Comparison of ENCODE assay signal across 10 cellular contexts in genomic region chr12:57389033-57389432, GRCh38. TPM values are rescaled to one million over a fixed set of nuclear protein-coding genes. Genes with fewer than 3 reads are reported as not detected.
DNase-seq lines count a peak whose midpoint lies in the region; ATAC-seq, FAIRE-seq and TF ChIP-seq lines count a peak whose summit lies in the region.
"Had no signal": no experiment of that assay in that cellular context is flagged by ENCODE, and none has a peak within 500 bp of the region (broad histone marks: within the 10 kb centered on the region; RNA-seq: fewer than 3 reads in every experiment).

No MANE protein-coding gene starts in this region.

- no peaks in the 10 kb centered on the region for H3K9me1 ChIP-seq in K562 (ENCODE audit: control insufficient read depth, insufficient read depth, low read length)

- TF ChIP-seq EP300 in K562 (IDR thresholded peaks at IDR 0.05; ENCODE audit: low read length) = no peak
- TF ChIP-seq EP300 in suprapubic skin (IDR thresholded peaks at IDR 0.05) = no peak

- H3K9ac ChIP-seq in K562 (ENCODE audit: insufficient read depth in 1 of 2, low read depth in 2 of 2, low read length in 2 of 2) (no peak overlapping the region), kidney (ENCODE audit: low read length in 2 of 2) (no peak overlapping the region)

- CTCF ChIA-PET in K562 (lab: Yijun Ruan, JAX; ENCODE audit: low intra/inter-chr PET ratio) = interaction anchor here (0.5 kb wide), 1 partner anchor 618 kb away, joined by 3 read pairs; no protein-coding TSS in a partner anchor

- POLR2A ChIA-PET in K562 (lab: Yijun Ruan, JAX) = interaction anchor here (0.5 to 1.7 kb wide), 4 partner anchors 10 to 159 kb away, joined by 3 to 6 read pairs (median 3); no protein-coding TSS in a partner anchor

- no peaks in the 10 kb centered on the region for H4K20me1 ChIP-seq in K562 (replicated peaks; ENCODE audit: control insufficient read depth, insufficient read depth, low read length)

- no peak for TF ChIP-seq POLR2A in K562 (conservative IDR thresholded peaks at IDR 0.05)
- no peak for TF ChIP-seq POLR2A in suprapubic skin (IDR thresholded peaks at IDR 0.05)

- no peak; the same call in 2 of the 3 replicates for ATAC-seq in K562
- no peak for ATAC-seq in activated naive CD4-positive, alpha-beta T cell treated with anti-CD3 and anti-CD28 coated beads, Interleukin-2, amount 50 U/mL, for 72 hours
- ATAC-seq: sciatic nerve had no signal

- FAIRE-seq in K562 (lab: Jason Lieb, UNC) (no peak), kidney (lab: Jason Lieb, UNC) (no peak)

- no peak overlapping the region for H2AFZ ChIP-seq in K562 (ENCODE audit: low read depth, low read length)

- H3K9me3 Mint-ChIP-seq in activated naive CD4-positive, alpha-beta T cell treated with anti-CD3 and anti-CD28 coated beads, Interleukin-2, amount 50 U/mL, for 72 hours = no peaks in the 10 kb centered on the region
- H3K9me3 Mint-ChIP-seq: memory B cell had no signal

- H3K27me3 ChIP-seq in K562 (ENCODE audit: control insufficient read depth in 2 of 2, insufficient read depth in 2 of 2, low read length in 2 of 2) = no peaks in the 10 kb centered on the region
- no peaks in the 10 kb centered on the region for H3K27me3 ChIP-seq in suprapubic skin

- in situ Hi-C loops in K562 (cut with MboI) = no loop called here

- BruUV-seq in K562 (replicated peaks; lab: Mats Ljungman, UMichigan) = no TSS peak

- no peak overlapping the region for H3K4me3 ChIP-seq in AG10803 (ENCODE audit: low read length)
- H3K4me3 ChIP-seq in K562 = no peak overlapping the region
- no peak overlapping the region for H3K4me3 ChIP-seq in suprapubic skin
- H3K4me3 ChIP-seq in kidney (ENCODE audit: low read length in 2 of 2) = no peak overlapping the region

- H3K4me2 ChIP-seq in K562 (ENCODE audit: insufficient read depth, low read length) = no peak overlapping the region

- peaks cover 6% of the 10 kb centered on the region; the same call in 1 of the 3 replicates for H3K36me3 ChIP-seq in K562 (ENCODE audit: control insufficient read depth, insufficient read depth, low read length)
- peaks cover 26% of the 10 kb centered on the region for H3K36me3 ChIP-seq in suprapubic skin
- no peaks in the 10 kb centered on the region for H3K36me3 ChIP-seq in kidney (ENCODE audit: control insufficient read depth in 1 of 2, insufficient read depth in 2 of 2, low read length in 2 of 2)

- peaks cover 0 to 13% of the 10 kb centered on the region in 2 donors for H3K36me3 Mint-ChIP-seq in activated naive CD4-positive, alpha-beta T cell treated with anti-CD3 and anti-CD28 coated beads, Interleukin-2, amount 50 U/mL, for 72 hours

- H3K4me1 ChIP-seq in K562 (replicated peaks in 1 of 2; ENCODE audit: control insufficient read depth in 2 of 2, insufficient read depth in 2 of 2, low read length in 2 of 2) (peaks cover 0 to 9% of the 10 kb centered on the region in 2 experiments; a peak in 2 of 5 replicates), suprapubic skin (no peaks in the 10 kb centered on the region), kidney (ENCODE audit: control insufficient read depth in 1 of 2, insufficient read depth in 1 of 2, low read depth in 1 of 2, low read length in 2 of 2) (peaks cover 0 to 6% of the 10 kb centered on the region in 2 donors)

- H3K9me3 ChIP-seq in K562 (replicated peaks; ENCODE audit: control insufficient read depth, insufficient read depth, low read depth, low read length) (no peaks in the 10 kb centered on the region), suprapubic skin (no peaks in the 10 kb centered on the region), kidney (ENCODE audit: control insufficient read depth in 1 of 2, low read length in 2 of 2) (no peaks in the 10 kb centered on the region)

- TF ChIP-seq RAD21 in K562 (CRISPR knock-in tag; conservative IDR thresholded peaks at IDR 0.05 in 1 of 2, IDR thresholded peaks at IDR 0.05 in 1 of 2) = no peak

- no peak overlapping the region for H3K27ac Mint-ChIP-seq in activated naive CD4-positive, alpha-beta T cell treated with anti-CD3 and anti-CD28 coated beads, Interleukin-2, amount 50 U/mL, for 72 hours
- H3K27ac Mint-ChIP-seq: memory B cell had no signal

- 29% methylated on average over 3 of the region's 3 CpGs for WGBS in K562 (ENCODE audit: insufficient coverage, low coverage, missing lambda C conversion rate)
- 37% methylated on average over 3 of the region's 3 CpGs for WGBS in suprapubic skin

- H3K79me2 ChIP-seq in K562 (ENCODE audit: control insufficient read depth, insufficient read depth, low read length) = no peaks in the 10 kb centered on the region

- H3K27ac ChIP-seq in K562 (ENCODE audit: extremely low read depth, low read depth, low read length) (no peak overlapping the region), suprapubic skin (no peak overlapping the region), kidney (ENCODE audit: low read depth in 2 of 2, low read length in 2 of 2) (no peak overlapping the region)

- DNase-seq in AG10803 (ENCODE audit: low read depth) = peak; percentile 76
- DNase-seq in HT1080 (ENCODE audit: low read depth) = peak; percentile 95
- no peak for DNase-seq in K562 (ENCODE audit: extremely low read depth in 1 of 4, low spot score in 3 of 4)
- DNase-seq in lung microvascular endothelial cell (ENCODE audit: low read depth in 2 of 2) = peak; percentile 27 to 87
- DNase-seq in activated naive CD4-positive, alpha-beta T cell treated with anti-CD3 and anti-CD28 coated beads, Interleukin-2, amount 50 U/mL, for 72 hours (ENCODE audit: low spot score in 2 of 2) = no peak
- DNase-seq in NCI-H774 (lab: John Stamatoyannopoulos, UW) = no peak
- no peak for DNase-seq in suprapubic skin (ENCODE audit: low spot score in 2 of 2)
- DNase-seq in kidney = no peak

- TF ChIP-seq CTCF in AG10803 (conservative IDR thresholded peaks at IDR 0.05; ENCODE audit: low read length) (no peak), K562 (IDR thresholded peaks at IDR 0.05 in 2 of 3, conservative IDR thresholded peaks at IDR 0.05 in 1 of 3; ENCODE audit: insufficient read depth in 2 of 3, low read depth in 1 of 3, low read length in 3 of 3) (no peak), suprapubic skin (IDR thresholded peaks at IDR 0.05) (no peak), kidney (IDR thresholded peaks at IDR 0.05; ENCODE audit: borderline replicate concordance, extremely low read depth, insufficient read depth) (no peak)

- intact Hi-C loops in K562 (cut with micrococcal nuclease) (no loop called here), kidney (cut with DNase I) (no loop called here)

RNA-seq across cellular contexts. Expression of gene R3HDM2, which starts 41.8 kb away (rescaled TPM):
- 7.4 and 13.0 TPM in 2 replicates for total RNA-seq in HT1080 (2014; rRNA removed; shearing (Covaris generic))
- 23.2 and 30.4 TPM in 2 replicates for polyA plus RNA-seq in HT1080 (2015; cell fraction: cytosol; rRNA removed)
- 37.5 and 37.7 TPM in 2 replicates for polyA plus RNA-seq in HT1080 (2015; cell fraction: nucleus; rRNA removed)
- 41.6 and 89.7 TPM in 2 replicates for total RNA-seq in K562 (2011; cell fraction: chromatin; rRNA removed; ENCODE audit: low replicate concordance)
- 12.8 and 16.2 TPM in 2 replicates for total RNA-seq in K562 (2011; cell fraction: nucleolus; rRNA removed)
- 23.0 and 33.7 TPM in 2 replicates for total RNA-seq in K562 (2011; cell fraction: nucleoplasm; rRNA removed)
- total RNA-seq in K562 (2014; rRNA removed) (5.0 and 6.7 TPM in 2 replicates), K562 (2014; rRNA removed; fragmentation: Illumina TruSeq; extraction: Trizol) (9.0 and 10.5 TPM in 2 replicates), K562 (2015; rRNA removed; fragmentation: Illumina TruSeq; extraction: Trizol) (6.4 and 9.2 TPM in 2 replicates), K562 (2021) (15.5 and 18.8 TPM in 2 replicates), lung microvascular endothelial cell (3.5 and 5.6 TPM in 2 replicates), suprapubic skin (10 to 100 TPM; 43.4 to 97.6 (median 65.1) TPM), kidney (67.3 TPM)
- polyA plus RNA-seq in K562 (2011; rRNA removed) (11.2 and 22.0 TPM in 2 replicates), K562 (2014; fragmentation: Illumina TruSeq; extraction: Trizol) (15.0 and 15.9 TPM in 2 replicates), K562 (2014; fragmentation: Nextera tagmentation; extraction: Ambion mirVana) (1 to 10 TPM; 3.3 to 3.7 TPM), K562 (2014; rRNA removed) (10.6 and 11.0 TPM in 2 replicates), kidney (ENCODE audit: insufficient read depth, low read depth, low replicate concordance) (16.5 TPM)
- polyA plus RNA-seq in K562 (2011; cell fraction: cytosol; rRNA removed) = 14.6 and 17.9 TPM in 2 replicates
- 36.7 and 46.9 TPM in 2 replicates for polyA plus RNA-seq in K562 (2011; cell fraction: nucleus; rRNA removed)
- 11.4 and 26.6 TPM in 2 replicates for polyA plus RNA-seq in K562 (2012)
- polyA minus RNA-seq in K562 (2011; rRNA and poly(A)+ RNA removed) = 12.6 and 16.4 TPM in 2 replicates
- polyA minus RNA-seq in K562 (2011; cell fraction: cytosol; rRNA and poly(A)+ RNA removed) = 10.8 and 24.8 TPM in 2 replicates
- 9.3 and 13.4 TPM in 2 replicates for polyA minus RNA-seq in K562 (2011; cell fraction: nucleus; rRNA and poly(A)+ RNA removed)
- total RNA-seq in activated naive CD4-positive, alpha-beta T cell treated with anti-CD3 and anti-CD28 coated beads, Interleukin-2, amount 50 U/mL, for 72 hours = 10 to 100 TPM; 36.3 to 57.1 TPM

RNA-seq across cellular contexts. Expression of gene INHBC, which starts 45.6 kb away (rescaled TPM):
- 0.13 and 0.37 TPM in 2 replicates for total RNA-seq in HT1080 (2014; rRNA removed; shearing (Covaris generic))
- polyA plus RNA-seq in HT1080 (2015; cell fraction: cytosol; rRNA removed) = 0.05 and 0.12 TPM in 2 replicates
- polyA plus RNA-seq in HT1080 (2015; cell fraction: nucleus; rRNA removed) = 0.08 TPM in 1 of 2 replicates, not detected in the other
- 0.19 TPM in 1 of 2 replicates, not detected in the other for total RNA-seq in K562 (2011; cell fraction: chromatin; rRNA removed; ENCODE audit: low replicate concordance)
- 0.26 and 0.33 TPM in 2 replicates for total RNA-seq in K562 (2011; cell fraction: nucleolus; rRNA removed)
- 0.31 and 0.44 TPM in 2 replicates for total RNA-seq in K562 (2011; cell fraction: nucleoplasm; rRNA removed)
- total RNA-seq in K562 (2014; rRNA removed) (not detected in 2 replicates), K562 (2014; rRNA removed; fragmentation: Illumina TruSeq; extraction: Trizol) (not detected in 2 replicates), K562 (2015; rRNA removed; fragmentation: Illumina TruSeq; extraction: Trizol) (0.07 TPM in 1 of 2 replicates, not detected in the other), K562 (2021) (0.07 TPM in 1 of 2 replicates, not detected in the other), lung microvascular endothelial cell (not detected in 2 replicates), suprapubic skin (not detected), kidney (not detected)
- polyA plus RNA-seq in K562 (2011; rRNA removed) (0.04 and 0.15 TPM in 2 replicates), K562 (2014; fragmentation: Illumina TruSeq; extraction: Trizol) (not detected in 2 replicates), K562 (2014; fragmentation: Nextera tagmentation; extraction: Ambion mirVana) (under 1 TPM in 1 of 2 experiments, not detected in 1; 0.17 TPM), K562 (2014; rRNA removed) (0.24 TPM in 1 of 2 replicates, not detected in the other), kidney (ENCODE audit: insufficient read depth, low read depth, low replicate concordance) (not detected)
- polyA plus RNA-seq in K562 (2011; cell fraction: cytosol; rRNA removed) = 0.19 and 0.34 TPM in 2 replicates
- 0.13 TPM in 1 of 2 replicates, not detected in the other for polyA plus RNA-seq in K562 (2011; cell fraction: nucleus; rRNA removed)
- polyA plus RNA-seq in K562 (2012) = 0.18 and 1.1 TPM in 2 replicates
- 0.18 TPM in 1 of 2 replicates, not detected in the other for polyA minus RNA-seq in K562 (2011; rRNA and poly(A)+ RNA removed)
- not detected in 2 replicates for polyA minus RNA-seq in K562 (2011; cell fraction: cytosol; rRNA and poly(A)+ RNA removed)
- 0.27 TPM in 1 of 2 replicates, not detected in the other for polyA minus RNA-seq in K562 (2011; cell fraction: nucleus; rRNA and poly(A)+ RNA removed)
- total RNA-seq in activated naive CD4-positive, alpha-beta T cell treated with anti-CD3 and anti-CD28 coated beads, Interleukin-2, amount 50 U/mL, for 72 hours = not detected
- total RNA-seq: sciatic nerve had no signal

Comparison
In these comparisons a context has a peak if more than half of its experiments do, and no peak if none do; other contexts are left out.
1. DNase-seq: peak in AG10803 (single experiment), HT1080 (single experiment) and lung microvascular endothelial cell (2 of 2); none in K562 (0 of 4), activated naive CD4-positive, alpha-beta T cell treated with anti-CD3 and anti-CD28 coated beads, Interleukin-2, amount 50 U/mL, for 72 hours (0 of 2), NCI-H774 (single experiment), suprapubic skin (0 of 2) and kidney (single experiment).